Comparison of ENCODE assay signal across 15 cellular contexts in the genomic region with DNA sequence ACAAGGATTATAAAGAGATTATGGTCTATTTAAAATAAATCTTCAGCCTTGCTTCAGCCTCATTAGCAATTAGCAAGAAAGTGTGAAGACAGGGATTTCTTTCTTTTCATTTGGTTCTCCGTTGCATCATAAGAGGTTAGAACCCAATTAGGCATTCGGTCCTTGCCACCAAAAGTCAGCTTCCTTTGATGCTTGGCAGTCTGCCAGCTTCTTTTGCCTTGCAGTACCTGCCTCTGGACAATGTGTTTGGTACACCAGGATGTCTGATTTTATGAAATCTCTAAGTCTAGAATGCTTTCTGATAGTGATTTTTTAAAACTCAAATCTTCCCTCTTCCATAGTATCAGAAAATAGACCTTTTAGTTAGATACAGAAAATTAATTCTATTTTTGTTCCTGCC. TPM values are rescaled to one million over a fixed set of nuclear protein-coding genes. Genes with fewer than 3 reads are reported as not detected.
A peak's percentile ranks its signal among the peaks of the same experiment; 100 is the strongest.
DNase-seq lines count a peak whose midpoint lies in the region; ATAC-seq and TF ChIP-seq lines count a peak whose summit lies in the region.
"Had no signal": no experiment of that assay in that cellular context is flagged by ENCODE, and none has a peak within 500 bp of the region (broad histone marks: within the 10 kb centered on the region; RNA-seq: fewer than 3 reads in every experiment).

No MANE protein-coding gene starts in this region.

- CTCF ChIA-PET in OCI-LY7 (lab: Charles Lee; ENCODE audit: unreplicated experiment): no interaction called here

- H3K9me3 Mint-ChIP-seq in GM23338: no peaks in the 10 kb centered on the region
- H3K9me3 Mint-ChIP-seq: activated naive CD4-positive, alpha-beta T cell treated with anti-CD3 and anti-CD28 coated beads, Interleukin-2, amount 50 U/mL, for 72 hours; neural crest cell; T-cell had no signal

- no TSS peak for BruUV-seq in OCI-LY7 (replicated peaks; lab: Mats Ljungman, UMichigan)

- peaks cover 16% of the 10 kb centered on the region for H3K36me3 Mint-ChIP-seq in GM23338 (ENCODE audit: low read depth)

- peaks cover 18% of the 10 kb centered on the region for H3K4me1 ChIP-seq in OCI-LY7 (ENCODE audit: insufficient read depth, low read length, poor library complexity, severe bottlenecking)
- no peaks in the 10 kb centered on the region for H3K4me1 ChIP-seq in GM23338 (ENCODE audit: insufficient read depth)

- no peak overlapping the region for H3K4me3 Mint-ChIP-seq in GM23338
- H3K4me3 Mint-ChIP-seq: neural crest cell, T-cell had no signal

- peak; percentile 2 for DNase-seq in activated CD4-positive, alpha-beta T cell treated with anti-CD3 and anti-CD28 coated beads, Interleukin-2, amount 50 U/mL, for 1 hour
- DNase-seq in activated CD4-positive, alpha-beta T cell treated with anti-CD3 and anti-CD28 coated beads for 4 hours: no peak
- DNase-seq in NCI-H1436 treated with DMSO at 0.1 percent for 48 hours (lab: John Stamatoyannopoulos, UW) (peak; percentile 14), OCI-LY7 (ENCODE audit: low spot score) (peak; percentile 75), medulla oblongata (ENCODE audit: extremely low spot score) (peak; percentile 41), SKM-1 (lab: John Stamatoyannopoulos, UW; ENCODE audit: unreplicated experiment) (no peak), GM23338 (ENCODE audit: low spot score) (no peak), H4 (ENCODE audit: low spot score) (no peak)
- DNase-seq: NCI-H226 had no signal

- ATAC-seq in GM23338: no peak
- ATAC-seq: activated naive CD4-positive, alpha-beta T cell treated with anti-CD3 and anti-CD28 coated beads, Interleukin-2, amount 50 U/mL, for 72 hours; T-cell had no signal

- H3K79me2 ChIP-seq in OCI-LY7 (ENCODE audit: insufficient read depth, low read depth, low read length) (peaks cover 23% of the 10 kb centered on the region; the same call in 1 of the 2 replicates), GM23338 (replicated peaks; ENCODE audit: insufficient read depth) (peaks cover 17% of the 10 kb centered on the region)

- peaks cover 2% of the 10 kb centered on the region for H3K27me3 Mint-ChIP-seq in GM23338 (ENCODE audit: insufficient read depth, low read depth, poor library complexity)
- H3K27me3 Mint-ChIP-seq: T-cell had no signal

- no peaks in the 10 kb centered on the region for H3K27me3 ChIP-seq in GM23338 (ENCODE audit: insufficient read depth)
- H3K27me3 ChIP-seq: body of pancreas, heart left ventricle had no signal

- H3K4me2 ChIP-seq in OCI-LY7 (ENCODE audit: low read length): peak overlapping the region; percentile 42
- H3K4me2 ChIP-seq in GM23338: no peak overlapping the region

- peaks cover 53% of the 10 kb centered on the region for H3K36me3 ChIP-seq in OCI-LY7 (ENCODE audit: insufficient read depth, low read length)
- H3K36me3 ChIP-seq in GM23338 (ENCODE audit: insufficient read depth): no peaks in the 10 kb centered on the region

- no peaks in the 10 kb centered on the region for H3F3A ChIP-seq in GM23338 (replicated peaks; ENCODE audit: low read depth)

- H3K4me3 ChIP-seq in OCI-LY7 (ENCODE audit: low read depth, low read length, poor library complexity, severe bottlenecking) (peak overlapping the region; percentile 9), GM23338 (no peak overlapping the region)
- H3K4me3 ChIP-seq: body of pancreas, heart left ventricle had no signal

- intact Hi-C loops in OCI-LY7 (cut with micrococcal nuclease; ENCODE audit: unreplicated experiment): loop anchor here (5.0 kb wide), 1 partner anchor 84 kb away; no protein-coding TSS in a partner anchor

- peaks cover 12% of the 10 kb centered on the region; the same call in 1 of the 3 replicates for H3K4me1 Mint-ChIP-seq in GM23338

- H2AFZ ChIP-seq in OCI-LY7 (ENCODE audit: low read length) (no peak overlapping the region), GM23338 (no peak overlapping the region)

- H4K20me1 ChIP-seq in OCI-LY7 (ENCODE audit: insufficient read depth, low read length): no peaks in the 10 kb centered on the region
- H4K20me1 ChIP-seq in GM23338 (replicated peaks; ENCODE audit: insufficient read depth): no peaks in the 10 kb centered on the region; the same call in 1 of the 2 replicates

- no peak overlapping the region for H3K27ac ChIP-seq in OCI-LY7 (ENCODE audit: low read depth, low read length, poor library complexity, severe bottlenecking)
- H3K27ac ChIP-seq in GM23338 (ENCODE audit: low read depth): no peak overlapping the region
- H3K27ac ChIP-seq: heart left ventricle, VCaP had no signal

- H3K9me2 ChIP-seq in OCI-LY7 (ENCODE audit: insufficient read depth, low read length): no peaks in the 10 kb centered on the region
- H3K9me2 ChIP-seq in GM23338 (ENCODE audit: insufficient read depth): no peaks in the 10 kb centered on the region

- no peaks in the 10 kb centered on the region for H3K9me3 ChIP-seq in OCI-LY7 (ENCODE audit: low read length)
- H3K9me3 ChIP-seq: body of pancreas, heart left ventricle had no signal

- POLR2A ChIA-PET in OCI-LY7 (lab: Charles Lee): interaction anchor here (0.8 to 1.1 kb wide), 3 partner anchors 21 to 67 kb away, joined by 3 to 4 read pairs (median 3); no protein-coding TSS in a partner anchor

- H3K27ac Mint-ChIP-seq in GM23338: no peak overlapping the region
- H3K27ac Mint-ChIP-seq: activated naive CD4-positive, alpha-beta T cell treated with anti-CD3 and anti-CD28 coated beads, Interleukin-2, amount 50 U/mL, for 72 hours had no signal

- TF ChIP-seq CTCF in OCI-LY7 (conservative IDR thresholded peaks at IDR 0.05; ENCODE audit: low read length) (no peak), GM23338 (conservative IDR thresholded peaks at IDR 0.05; ENCODE audit: low read depth in 2 of 2) (no peak)

TF ChIP-seq in GM23338, 12 proteins besides CTCF, POLR2A, EP300 and RAD21 (continues in another document):
- TF ChIP-seq ZNF114 (CRISPR knock-in tag; IDR thresholded peaks at IDR 0.05): no peak
- TF ChIP-seq JUNB (IDR thresholded peaks at IDR 0.05; ENCODE audit: unreplicated experiment): no peak
- TF ChIP-seq ZNF331 (CRISPR knock-in tag; IDR thresholded peaks at IDR 0.05; ENCODE audit: low read depth): no peak
- no peak for TF ChIP-seq EZH2phosphoT487 (IDR thresholded peaks at IDR 0.05; ENCODE audit: unreplicated experiment)
- no peak for TF ChIP-seq POLR2AphosphoS5 (IDR thresholded peaks at IDR 0.05; ENCODE audit: low read depth)
- no peak for TF ChIP-seq ETS1 (IDR thresholded peaks at IDR 0.05)

RNA-seq across cellular contexts. Expression of gene SMIM20, which starts 12.5 kb away (rescaled TPM):
- total RNA-seq in OCI-LY7 (2014; rRNA removed; shearing (Covaris generic)): 33.4 and 44.0 TPM in 2 replicates
- total RNA-seq in OCI-LY7 (2022): 51.2 and 53.8 TPM in 2 replicates
- 56.6 and 71.6 TPM in 2 replicates for total RNA-seq in GM23338 (2014; rRNA removed; shearing (Covaris generic))
- 68.3 and 82.9 TPM in 2 replicates for polyA plus RNA-seq in GM23338 (2016; fragmentation: Nextera tagmentation; extraction: Ambion mirVana)
- total RNA-seq in H4 (2014; rRNA removed; shearing (Covaris generic)): 97.2 and 130 TPM in 2 replicates

Comparison
In these comparisons a context has a peak if more than half of its experiments do, and no peak if none do; other contexts are left out.
1. DNase-seq: peak in activated CD4-positive, alpha-beta T cell treated with anti-CD3 and anti-CD28 coated beads, Interleukin-2, amount 50 U/mL, for 1 hour (single experiment), NCI-H1436 treated with DMSO at 0.1 percent for 48 hours (single experiment), OCI-LY7 (single experiment) and medulla oblongata (single experiment); none in activated CD4-positive, alpha-beta T cell treated with anti-CD3 and anti-CD28 coated beads for 4 hours (0 of 2), SKM-1 (single experiment), GM23338 (single experiment) and H4 (single experiment).